24 cellular contexts compared by ENCODE assay signal in genomic region chr7:129427646-129428045, GRCh38. TPM values are rescaled to one million over a fixed set of nuclear protein-coding genes. Genes with fewer than 3 reads are reported as not detected.
A peak's percentile ranks its signal among the peaks of the same experiment; 100 is the strongest.
DNase-seq lines count a peak whose midpoint lies in the region; ATAC-seq, FAIRE-seq and TF ChIP-seq lines count a peak whose summit lies in the region.
"Had no signal": no experiment of that assay in that cellular context is flagged by ENCODE, and none has a peak within 500 bp of the region (broad histone marks: within the 10 kb centered on the region; RNA-seq: fewer than 3 reads in every experiment).

No MANE protein-coding gene starts in this region.

- no peaks in the 10 kb centered on the region for H3K4me1 Mint-ChIP-seq in osteocyte (ENCODE audit: unreplicated experiment)

- peak overlapping the region; percentile 49 for H3K27ac Mint-ChIP-seq in osteocyte (ENCODE audit: unreplicated experiment)
- H3K27ac Mint-ChIP-seq: CD8-positive, alpha-beta T cell had no signal

- no peak overlapping the region for H3K9ac ChIP-seq in K562 (ENCODE audit: insufficient read depth in 1 of 2, low read depth in 2 of 2, low read length in 2 of 2)
- H3K9ac ChIP-seq: GM23248 had no signal

- 14% methylated on average over 2 of the region's 2 CpGs for WGBS in K562 (ENCODE audit: insufficient coverage, low coverage, missing lambda C conversion rate)

- no peaks in the 10 kb centered on the region for H3K9me1 ChIP-seq in K562 (ENCODE audit: control insufficient read depth, insufficient read depth, low read length)

- H2AFZ ChIP-seq in K562 (ENCODE audit: low read depth, low read length), result peak overlapping the region; percentile 41
- H2AFZ ChIP-seq: GM23248 had no signal

- H3K36me3 ChIP-seq in A673 (ENCODE audit: insufficient read depth, low read length, poor library complexity, severe bottlenecking), result peaks cover 5% of the 10 kb centered on the region
- H3K36me3 ChIP-seq in K562 (ENCODE audit: control insufficient read depth, insufficient read depth, low read length), result no peaks in the 10 kb centered on the region
- H3K36me3 ChIP-seq in brain microvascular endothelial cell (replicated peaks), result no peaks in the 10 kb centered on the region
- H3K36me3 ChIP-seq: BE2C had no signal

- H3K27me3 Mint-ChIP-seq in osteocyte (ENCODE audit: unreplicated experiment), result peaks cover 4% of the 10 kb centered on the region

- H3K79me2 ChIP-seq in K562 (ENCODE audit: control insufficient read depth, insufficient read depth, low read length), result no peaks in the 10 kb centered on the region

- ATAC-seq in K562, result no peak
- ATAC-seq: CD8-positive, alpha-beta T cell had no signal

- in situ Hi-C loops in K562 (cut with MboI), result no loop called here
- in situ Hi-C loops in brain microvascular endothelial cell (cut with HindIII; ENCODE audit: low pct_ligation_motif_present, low sequenced_read_pairs), result no loop called here

- no peak overlapping the region for H3K4me3 Mint-ChIP-seq in osteocyte (ENCODE audit: unreplicated experiment)
- H3K4me3 Mint-ChIP-seq: CD8-positive, alpha-beta T cell had no signal

- H3K4me2 ChIP-seq in K562 (ENCODE audit: insufficient read depth, low read length), result no peak overlapping the region

- H3K4me3 ChIP-seq in A673 (ENCODE audit: low read depth, low read length, poor library complexity, severe bottlenecking), result no peak overlapping the region
- no peak overlapping the region for H3K4me3 ChIP-seq in K562
- no peak overlapping the region for H3K4me3 ChIP-seq in brain microvascular endothelial cell (ENCODE audit: low read depth, low read length)
- H3K4me3 ChIP-seq: GM23248 had no signal

- TF ChIP-seq RAD21 in K562 (CRISPR knock-in tag; conservative IDR thresholded peaks at IDR 0.05 in 1 of 2, IDR thresholded peaks at IDR 0.05 in 1 of 2), result no peak

- H3K9me3 Mint-ChIP-seq in osteocyte (ENCODE audit: unreplicated experiment), result no peaks in the 10 kb centered on the region
- H3K9me3 Mint-ChIP-seq: CD8-positive, alpha-beta T cell had no signal

- no peaks in the 10 kb centered on the region for H4K20me1 ChIP-seq in K562 (replicated peaks; ENCODE audit: control insufficient read depth, insufficient read depth, low read length)

- no peak for TF ChIP-seq CTCF in A673 (conservative IDR thresholded peaks at IDR 0.05; ENCODE audit: low read depth, low read length)
- no peak for TF ChIP-seq CTCF in K562 (IDR thresholded peaks at IDR 0.05 in 2 of 3, conservative IDR thresholded peaks at IDR 0.05 in 1 of 3; ENCODE audit: insufficient read depth in 2 of 3, low read depth in 1 of 3, low read length in 3 of 3)
- TF ChIP-seq CTCF in osteocyte (IDR thresholded peaks at IDR 0.05), result no peak
- no peak for TF ChIP-seq CTCF in brain microvascular endothelial cell (IDR thresholded peaks at IDR 0.05; ENCODE audit: low read depth, low read length, missing control alignments)

- intact Hi-C loops in A673 (cut with micrococcal nuclease; ENCODE audit: unreplicated experiment), result no loop called here
- intact Hi-C loops in K562 (cut with micrococcal nuclease), result no loop called here

- H3K36me3 Mint-ChIP-seq in osteocyte (ENCODE audit: unreplicated experiment), result peaks cover 33% of the 10 kb centered on the region

- POLR2A ChIA-PET in A673 (lab: Charles Lee; ENCODE audit: low non-redundant PET), result no interaction called here
- POLR2A ChIA-PET in K562 (lab: Yijun Ruan, JAX), result interaction anchor here (1.5 to 1.7 kb wide), 2 partner anchors 10 to 12 kb away, joined by 3 to 4 read pairs; no protein-coding TSS in a partner anchor

- H3K4me1 ChIP-seq in A673 (ENCODE audit: insufficient read depth, low read length, poor library complexity, severe bottlenecking) (peaks cover 30% of the 10 kb centered on the region), K562 (replicated peaks in 1 of 2; ENCODE audit: control insufficient read depth in 2 of 2, insufficient read depth in 2 of 2, low read length in 2 of 2) (peaks cover 5 to 30% of the 10 kb centered on the region in 2 experiments; a peak in 4 of 5 replicates)
- H3K4me1 ChIP-seq: Caco-2 had no signal

- no peak for TF ChIP-seq POLR2A in K562 (conservative IDR thresholded peaks at IDR 0.05)

- BruUV-seq in A673 (replicated peaks; lab: Mats Ljungman, UMichigan) (no TSS peak), K562 (replicated peaks; lab: Mats Ljungman, UMichigan) (no TSS peak)

- no peaks in the 10 kb centered on the region for H3K9me3 ChIP-seq in A673 (ENCODE audit: low read depth, low read length, poor library complexity, severe bottlenecking)
- no peaks in the 10 kb centered on the region for H3K9me3 ChIP-seq in K562 (replicated peaks; ENCODE audit: control insufficient read depth, insufficient read depth, low read depth, low read length)
- H3K9me3 ChIP-seq: BE2C, Caco-2 had no signal

- no peak for TF ChIP-seq EP300 in K562 (IDR thresholded peaks at IDR 0.05; ENCODE audit: low read length)

- CTCF ChIA-PET in A673 (lab: Charles Lee), result no interaction called here
- CTCF ChIA-PET in K562 (lab: Yijun Ruan, JAX; ENCODE audit: low intra/inter-chr PET ratio), result interaction anchor here (0.6 kb wide), 1 partner anchor 42 kb away, joined by 3 read pairs; no protein-coding TSS in a partner anchor

- H3K27me3 ChIP-seq in A673 (replicated peaks; ENCODE audit: insufficient read depth, low read depth, low read length, poor library complexity) (no peaks in the 10 kb centered on the region), K562 (ENCODE audit: control insufficient read depth in 2 of 2, insufficient read depth in 2 of 2, low read length in 2 of 2) (no peaks in the 10 kb centered on the region), brain microvascular endothelial cell (replicated peaks) (no peaks in the 10 kb centered on the region)
- H3K27me3 ChIP-seq: BE2C had no signal

- DNase-seq in A673 (ENCODE audit: low spot score), result peak; percentile 88
- DNase-seq in NCI-H69 (lab: John Stamatoyannopoulos, UW), result peak; percentile 20
- no peak for DNase-seq in K562 (ENCODE audit: extremely low read depth in 1 of 4, low spot score in 3 of 4)
- no peak for DNase-seq in osteocyte (ENCODE audit: extremely low spot score, unreplicated experiment)
- DNase-seq in brain microvascular endothelial cell, result no peak
- no peak for DNase-seq in cerebellum (ENCODE audit: low spot score)
- no peak for DNase-seq in NCI-H82 (lab: John Stamatoyannopoulos, UW)
- DNase-seq: ACHN; AML-193; BE2C; C1 segment of cervical spinal cord; Caco-2; CD8-positive, alpha-beta T cell; DMS153; DND-41; GM23248; H7; HCEC 1CT had no signal

- H3K27ac ChIP-seq in A673 (ENCODE audit: low read depth, low read length, poor library complexity, severe bottlenecking) (peak overlapping the region; percentile 69), K562 (ENCODE audit: extremely low read depth, low read depth, low read length) (no peak overlapping the region), brain microvascular endothelial cell (no peak overlapping the region)
- H3K27ac ChIP-seq: 22Rv1, GM23248 had no signal

- no peak for FAIRE-seq in K562 (lab: Jason Lieb, UNC)
- FAIRE-seq: A204.1, G401.6, GM12892, GM19239, H1 had no signal

TF ChIP-seq in K562, 482 proteins besides CTCF, POLR2A, EP300 and RAD21:
- 0 out of 2 replicates have a peak, but pooled peaks have one; percentile 16 for TF ChIP-seq GABPA (tag; conservative IDR thresholded peaks at IDR 0.05; ENCODE audit: low read depth)
- TF ChIP-seq RNF2 (IDR thresholded peaks at IDR 0.05), result no peak
- no peak for TF ChIP-seq MCM3 (IDR thresholded peaks at IDR 0.05)
- TF ChIP-seq ZNF175 (CRISPR knock-in tag; IDR thresholded peaks at IDR 0.05; ENCODE audit: low read depth), result 0 out of 2 replicates have a peak, but pooled peaks have one; percentile 51
- TF ChIP-seq POLR2G (IDR thresholded peaks at IDR 0.05; ENCODE audit: low read depth, low read length), result no peak
- 0 out of 2 replicates have a peak, but pooled peaks have one; percentile 17 for TF ChIP-seq CEBPB (tag; IDR thresholded peaks at IDR 0.05)
- no peak for TF ChIP-seq BCOR (IDR thresholded peaks at IDR 0.05)

RNA-seq across cellular contexts. Expression of gene STRIP2, which starts 6.6 kb away (rescaled TPM):
- total RNA-seq in A673 (2021) (9.1 and 10.7 TPM in 2 replicates), K562 (2014; rRNA removed) (38.5 and 39.8 TPM in 2 replicates), K562 (2014; rRNA removed; fragmentation: Illumina TruSeq; extraction: Trizol) (40.8 and 41.7 TPM in 2 replicates), K562 (2015; rRNA removed; fragmentation: Illumina TruSeq; extraction: Trizol) (52.4 and 54.7 TPM in 2 replicates), K562 (2021) (50.3 and 56.3 TPM in 2 replicates), osteocyte (0.73 and 0.81 TPM in 2 replicates), cerebellum (4.9 TPM)
- total RNA-seq in K562 (2011; cell fraction: chromatin; rRNA removed; ENCODE audit: low replicate concordance), result 202 and 262 TPM in 2 replicates
- 90.7 and 112 TPM in 2 replicates for total RNA-seq in K562 (2011; cell fraction: nucleolus; rRNA removed)
- total RNA-seq in K562 (2011; cell fraction: nucleoplasm; rRNA removed), result 109 and 122 TPM in 2 replicates
- polyA plus RNA-seq in K562 (2011; rRNA removed) (81.8 and 104 TPM in 2 replicates), K562 (2014; fragmentation: Illumina TruSeq; extraction: Trizol) (42.3 TPM in 2 replicates), K562 (2014; fragmentation: Nextera tagmentation; extraction: Ambion mirVana) (10 to 100 TPM; 10.1 to 13.8 TPM), K562 (2014; rRNA removed) (52.9 and 55.1 TPM in 2 replicates)
- 27.2 and 41.8 TPM in 2 replicates for polyA plus RNA-seq in K562 (2011; cell fraction: cytosol; rRNA removed)
- polyA plus RNA-seq in K562 (2011; cell fraction: nucleus; rRNA removed), result 388 and 426 TPM in 2 replicates
- polyA plus RNA-seq in K562 (2012), result 46.1 and 56.3 TPM in 2 replicates
- 62.4 and 66.1 TPM in 2 replicates for polyA minus RNA-seq in K562 (2011; rRNA and poly(A)+ RNA removed)
- 32.6 and 37.9 TPM in 2 replicates for polyA minus RNA-seq in K562 (2011; cell fraction: cytosol; rRNA and poly(A)+ RNA removed)
- 79.6 and 139 TPM in 2 replicates for polyA minus RNA-seq in K562 (2011; cell fraction: nucleus; rRNA and poly(A)+ RNA removed)

Comparison
In these comparisons a context has a peak if more than half of its experiments do, and no peak if none do; other contexts are left out.
1. DNase-seq: peak in A673 (single experiment) and NCI-H69 (single experiment); none in K562 (0 of 4), osteocyte (single experiment), brain microvascular endothelial cell (single experiment), cerebellum (single experiment) and NCI-H82 (single experiment).